In the genomic region with DNA sequence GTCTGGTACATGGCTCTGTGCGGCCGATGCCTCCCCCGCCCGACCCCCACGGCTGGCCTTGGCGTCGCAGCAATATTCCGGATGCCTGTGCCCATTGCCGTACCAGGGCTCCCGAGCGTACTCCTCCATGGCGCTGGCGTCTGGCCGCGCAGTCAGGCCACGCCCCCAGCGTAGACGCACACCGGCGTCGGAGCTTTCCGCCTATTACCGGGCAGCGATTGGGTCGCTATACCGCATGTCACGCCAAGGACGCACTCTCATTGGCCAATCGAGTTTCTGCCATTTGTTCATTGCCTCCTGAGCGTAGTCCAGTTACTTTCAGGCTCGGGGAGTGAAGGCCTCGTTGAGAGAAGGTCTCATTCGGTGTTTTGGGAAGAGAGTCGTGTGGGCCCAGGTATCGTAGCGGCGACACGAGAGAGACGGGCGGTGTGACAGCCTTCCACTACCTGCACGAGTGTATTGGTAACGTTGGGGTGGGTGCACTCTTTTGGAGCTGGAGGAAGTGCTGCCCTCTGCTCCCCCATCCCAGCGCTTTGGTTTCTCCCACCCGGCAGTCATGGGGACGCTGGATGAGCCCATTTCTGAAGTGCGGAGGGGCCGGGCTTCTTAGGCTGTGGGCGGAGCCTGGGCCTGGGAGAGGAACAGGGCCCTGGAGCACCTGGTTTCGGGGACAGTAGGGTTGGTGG, we compare ENCODE assay signal across 8 cellular contexts. TPM values are rescaled to one million over a fixed set of nuclear protein-coding genes. Genes with fewer than 3 reads are reported as not detected.
DNase-seq lines count a peak whose midpoint lies in the region; ATAC-seq, FAIRE-seq and TF ChIP-seq lines count a peak whose summit lies in the region.

A gene with protein sequence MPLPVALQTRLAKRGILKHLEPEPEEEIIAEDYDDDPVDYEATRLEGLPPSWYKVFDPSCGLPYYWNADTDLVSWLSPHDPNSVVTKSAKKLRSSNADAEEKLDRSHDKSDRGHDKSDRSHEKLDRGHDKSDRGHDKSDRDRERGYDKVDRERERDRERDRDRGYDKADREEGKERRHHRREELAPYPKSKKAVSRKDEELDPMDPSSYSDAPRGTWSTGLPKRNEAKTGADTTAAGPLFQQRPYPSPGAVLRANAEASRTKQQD (plus strand): TSS at position 310 of the 686 bp plus-strand sequence. CDS start 580 bp downstream, outside the sequence.
TIMM17B (minus strand) TSS at position 148 of the 686 bp plus-strand sequence; CDS start at position 129, 19 bp downstream.

- H3K79me2 ChIP-seq in HepG2 (ENCODE audit: insufficient read depth, low read length) = peaks cover 29% of the 10 kb centered on the region

- ATAC-seq in GM19395 (IDR thresholded peaks at IDR 0.05; ENCODE audit: unreplicated experiment) (peak; percentile 84), HG03565 (IDR thresholded peaks at IDR 0.05; ENCODE audit: unreplicated experiment) (peak; percentile 93), HepG2 (peak; percentile 94)

- WGBS in HepG2 (ENCODE audit: low lambda C conversion rate) = 10% methylated on average over 2 of the region's 49 CpGs

- H4K20me1 ChIP-seq in HepG2 (ENCODE audit: insufficient read depth, low read length) = no peaks in the 10 kb centered on the region; the same call in 1 of the 2 replicates

- H3K4me1 ChIP-seq in HepG2 (ENCODE audit: insufficient read depth, low read length) = peaks cover 30% of the 10 kb centered on the region

- BruUV-seq in HepG2 (replicated peaks; lab: Mats Ljungman, UMichigan) = no TSS peak

- POLR2A ChIA-PET in HepG2 (lab: Yijun Ruan, JAX) = interaction anchor here (0.7 to 3.1 kb wide), 16 partner anchors 10 to 293 kb away, joined by 3 to 42 read pairs (median 4); partner anchors contain the start of genes GRIPAP1, HDAC6, PCSK1N and PIM2

- intact Hi-C loops in HepG2 (cut with micrococcal nuclease; ENCODE audit: unreplicated experiment) = loop anchor here (2.0 kb wide), 1 partner anchor 19 kb away; no protein-coding TSS in a partner anchor

- peak within 1 kb of the TSS; percentile 94 for H3K9ac ChIP-seq in HepG2 (ENCODE audit: insufficient read depth, low read depth, low read length)

- CTCF ChIA-PET in HepG2 (lab: Yijun Ruan, JAX; ENCODE audit: low intra/inter-chr PET ratio, low total read pairs) = interaction anchor here (1.4 kb wide), 1 partner anchor 19 kb away, joined by 3 read pairs; no protein-coding TSS in a partner anchor

- TF ChIP-seq EP300 in HepG2 (IDR thresholded peaks at IDR 0.05; ENCODE audit: low read depth in 2 of 2, low read length in 2 of 2) (no peak), HepG2 (CRISPR knock-in tag; IDR thresholded peaks at IDR 0.05; ENCODE audit: borderline replicate concordance) (no peak)

- no peak for TF ChIP-seq CTCF in C4-2B (conservative IDR thresholded peaks at IDR 0.05)
- no peak for TF ChIP-seq CTCF in HepG2 (CRISPR knock-in tag; IDR thresholded peaks at IDR 0.05)

- peak in 1 of 2 experiments; percentile 94; a peak in 2 of 4 replicates for TF ChIP-seq POLR2A in HepG2 (IDR thresholded peaks at IDR 0.05; ENCODE audit: insufficient read depth in 1 of 2, low read depth in 2 of 2, low read length in 2 of 2)

- H3K27me3 ChIP-seq in HepG2 (ENCODE audit: control insufficient read depth in 1 of 2, insufficient read depth in 2 of 2, low read length in 2 of 2) = no peaks in the 10 kb centered on the region

- no peak for TF ChIP-seq RAD21 in HepG2 (CRISPR knock-in tag; IDR thresholded peaks at IDR 0.05)

- peak; percentile 99 for FAIRE-seq in HepG2 (lab: Jason Lieb, UNC)

- no peak within 1 kb of the TSS for H2AFZ ChIP-seq in HepG2 (ENCODE audit: low read length)

- H3K9me3 ChIP-seq in HepG2 (ENCODE audit: low read length) = no peaks in the 10 kb centered on the region

- peak; percentile 88 for DNase-seq in NCI-H774 (lab: John Stamatoyannopoulos, UW)
- peak; percentile 83 for DNase-seq in activated CD4-positive, alpha-beta T cell treated with anti-CD3 and anti-CD28 coated beads, Interleukin-2, amount 50 U/mL, for 4 hours
- peak; percentile 96 for DNase-seq in dermis blood vessel endothelial cell
- peak; percentile 93 for DNase-seq in HepG2 (ENCODE audit: low spot score)
- peak; percentile 83 for DNase-seq in stimulated activated CD4-positive, alpha-beta T cell treated with anti-CD3 and anti-CD28 coated beads, Interleukin-4, amount 100 ng/mL, for 1 hour

- in situ Hi-C loops in HepG2 (cut with HindIII; ENCODE audit: extremely low pct_ligation_motif_present, low pct_unique_long_range_greater_than_20kb) = no loop called here

- H3K4me3 ChIP-seq in HepG2 (replicated peaks in 1 of 3; ENCODE audit: insufficient read depth in 1 of 3, low read depth in 2 of 3, low read length in 3 of 3) = peak within 1 kb of the TSS; percentile 72 to 80 (median 75); a peak in 5 of 6 replicates

- H3K36me3 ChIP-seq in HepG2 (replicated peaks in 1 of 2; ENCODE audit: control insufficient read depth in 1 of 2, insufficient read depth in 2 of 2, low read length in 2 of 2) = peaks cover 7 to 12% of the 10 kb centered on the region in 2 experiments; a peak in 4 of 5 replicates

- H3K27ac ChIP-seq in C4-2B (peak within 1 kb of the TSS; percentile 98), HepG2 (ENCODE audit: extremely low read length, insufficient read depth, low read length) (peak within 1 kb of the TSS; percentile 93)

- H3K4me2 ChIP-seq in HepG2 (ENCODE audit: low read depth, low read length) = peak within 1 kb of the TSS; percentile 85

TF ChIP-seq in HepG2, 621 proteins besides CTCF, POLR2A, EP300 and RAD21 (continues in another document):
- TF ChIP-seq RFXAP (CRISPR knock-in tag; IDR thresholded peaks at IDR 0.05; ENCODE audit: borderline replicate concordance) = peak; percentile 88
- no peak for TF ChIP-seq KLF15 (CRISPR knock-in tag; IDR thresholded peaks at IDR 0.05; ENCODE audit: borderline replicate concordance)

RNA-seq across cellular contexts. Expression of the first gene that starts in this region (rescaled TPM):
- total RNA-seq in dermis blood vessel endothelial cell (75.2 and 87.1 TPM in 2 replicates), HepG2 (2016; rRNA removed; fragmentation: Illumina TruSeq; extraction: Trizol) (80.9 and 99.4 TPM in 2 replicates)
- 33.5 and 34.4 TPM in 2 replicates for total RNA-seq in HepG2 (2016; cell fraction: cytosol; rRNA removed; fragmentation: Illumina TruSeq; extraction: Trizol; ENCODE audit: low read depth)
- total RNA-seq in HepG2 (2016; cell fraction: insoluble cytoplasmic fraction; rRNA removed; fragmentation: Illumina TruSeq; extraction: Trizol) = 87.4 and 94.4 TPM in 2 replicates
- 35.6 and 39.4 TPM in 2 replicates for total RNA-seq in HepG2 (2016; cell fraction: membrane; rRNA removed; fragmentation: Illumina TruSeq; extraction: Trizol)
- total RNA-seq in HepG2 (2016; cell fraction: nucleus; rRNA removed; fragmentation: Illumina TruSeq; extraction: Trizol) = 40.0 and 41.7 TPM in 2 replicates
- 58.1 and 66.9 TPM in 2 replicates for polyA plus RNA-seq in HepG2 (2011; rRNA removed)
- 77.0 and 80.0 TPM in 2 replicates for polyA plus RNA-seq in HepG2 (2011; cell fraction: cytosol; rRNA removed)
- polyA plus RNA-seq in HepG2 (2011; cell fraction: nucleus; rRNA removed) = 123 and 131 TPM in 2 replicates
- 72.0 and 77.4 TPM in 2 replicates for polyA plus RNA-seq in HepG2 (2012)
- polyA plus RNA-seq in HepG2 (2016; cell fraction: cytosol; fragmentation: Illumina TruSeq; extraction: Trizol; ENCODE audit: low read depth) = 39.2 and 46.6 TPM in 2 replicates
- 111 and 112 TPM in 2 replicates for polyA plus RNA-seq in HepG2 (2016; cell fraction: insoluble cytoplasmic fraction; fragmentation: Illumina TruSeq; extraction: Trizol; ENCODE audit: low read depth)
- polyA plus RNA-seq in HepG2 (2016; cell fraction: membrane; fragmentation: Illumina TruSeq; extraction: Trizol; ENCODE audit: low read depth) = 42.4 and 43.0 TPM in 2 replicates
- polyA plus RNA-seq in HepG2 (2016; cell fraction: nucleus; fragmentation: Illumina TruSeq; extraction: Trizol; ENCODE audit: insufficient read depth, low read depth) = 101 and 103 TPM in 2 replicates
- polyA minus RNA-seq in HepG2 (2011; rRNA and poly(A)+ RNA removed; ENCODE audit: low replicate concordance) = 33.5 and 103 TPM in 2 replicates
- 32.2 and 41.4 TPM in 2 replicates for polyA minus RNA-seq in HepG2 (2011; cell fraction: cytosol; rRNA and poly(A)+ RNA removed)
- polyA minus RNA-seq in HepG2 (2011; cell fraction: nucleus; rRNA and poly(A)+ RNA removed) = 23.3 and 26.7 TPM in 2 replicates

RNA-seq across cellular contexts. Expression of gene TIMM17B, which starts in this region (rescaled TPM):
- 25.3 and 27.1 TPM in 2 replicates for total RNA-seq in dermis blood vessel endothelial cell
- 53.4 and 56.0 TPM in 2 replicates for total RNA-seq in HepG2 (2016; rRNA removed; fragmentation: Illumina TruSeq; extraction: Trizol)
- 16.1 and 16.6 TPM in 2 replicates for total RNA-seq in HepG2 (2016; cell fraction: cytosol; rRNA removed; fragmentation: Illumina TruSeq; extraction: Trizol; ENCODE audit: low read depth)
- 59.1 and 59.6 TPM in 2 replicates for total RNA-seq in HepG2 (2016; cell fraction: insoluble cytoplasmic fraction; rRNA removed; fragmentation: Illumina TruSeq; extraction: Trizol)
- 21.0 and 25.1 TPM in 2 replicates for total RNA-seq in HepG2 (2016; cell fraction: membrane; rRNA removed; fragmentation: Illumina TruSeq; extraction: Trizol)
- total RNA-seq in HepG2 (2016; cell fraction: nucleus; rRNA removed; fragmentation: Illumina TruSeq; extraction: Trizol) = 35.5 and 35.9 TPM in 2 replicates
- 69.1 and 72.5 TPM in 2 replicates for polyA plus RNA-seq in HepG2 (2011; rRNA removed)
- polyA plus RNA-seq in HepG2 (2011; cell fraction: cytosol; rRNA removed) = 74.6 and 124 TPM in 2 replicates
- 52.8 and 64.5 TPM in 2 replicates for polyA plus RNA-seq in HepG2 (2011; cell fraction: nucleus; rRNA removed)
- polyA plus RNA-seq in HepG2 (2012) = 50.1 and 56.0 TPM in 2 replicates
- polyA plus RNA-seq in HepG2 (2016; cell fraction: cytosol; fragmentation: Illumina TruSeq; extraction: Trizol; ENCODE audit: low read depth) = 18.8 and 21.5 TPM in 2 replicates
- polyA plus RNA-seq in HepG2 (2016; cell fraction: insoluble cytoplasmic fraction; fragmentation: Illumina TruSeq; extraction: Trizol; ENCODE audit: low read depth) = 63.6 and 70.0 TPM in 2 replicates
- polyA plus RNA-seq in HepG2 (2016; cell fraction: membrane; fragmentation: Illumina TruSeq; extraction: Trizol; ENCODE audit: low read depth) = 22.7 and 26.6 TPM in 2 replicates
- 67.0 and 69.3 TPM in 2 replicates for polyA plus RNA-seq in HepG2 (2016; cell fraction: nucleus; fragmentation: Illumina TruSeq; extraction: Trizol; ENCODE audit: insufficient read depth, low read depth)
- polyA minus RNA-seq in HepG2 (2011; rRNA and poly(A)+ RNA removed; ENCODE audit: low replicate concordance) = 67.5 and 136 TPM in 2 replicates
- polyA minus RNA-seq in HepG2 (2011; cell fraction: cytosol; rRNA and poly(A)+ RNA removed) = 20.0 and 25.0 TPM in 2 replicates
- 11.8 and 14.9 TPM in 2 replicates for polyA minus RNA-seq in HepG2 (2011; cell fraction: nucleus; rRNA and poly(A)+ RNA removed)

Comparison
In these comparisons a context has a peak if more than half of its experiments do, and no peak if none do; other contexts are left out.
1. Peak in every context shown above with its lines: DNase-seq, ATAC-seq, H3K4me3 ChIP-seq and H3K27ac ChIP-seq.